Comparison of ENCODE assay signal across 19 cellular contexts in the genomic region with DNA sequence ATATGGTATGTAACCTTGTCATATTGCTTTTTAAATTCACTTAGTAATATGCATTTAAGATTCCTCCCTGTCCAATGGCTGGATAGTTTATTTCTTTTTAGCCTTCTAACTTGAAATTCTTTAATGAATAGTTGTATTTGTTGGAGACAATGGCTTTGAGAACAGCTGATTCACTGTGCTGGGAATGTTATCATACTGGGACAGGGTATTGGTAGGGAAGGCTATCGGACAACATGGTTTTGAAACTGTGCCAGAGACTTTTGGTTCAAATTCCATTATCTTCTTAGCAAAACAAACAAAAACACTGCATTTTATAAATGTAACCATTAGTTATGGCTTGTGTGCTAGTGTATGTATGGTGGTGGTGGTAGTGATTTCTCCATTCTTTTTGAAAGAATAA.
A peak's percentile ranks its signal among the peaks of the same experiment; 100 is the strongest.
DNase-seq lines count a peak whose midpoint lies in the region; ATAC-seq and TF ChIP-seq lines count a peak whose summit lies in the region.
"Had no signal": no experiment of that assay in that cellular context is flagged by ENCODE, and none has a peak within 500 bp of the region (broad histone marks: within the 10 kb centered on the region; RNA-seq: fewer than 3 reads in every experiment).

No MANE protein-coding gene starts in this region.

- peaks cover 12% of the 10 kb centered on the region for H3K9me3 Mint-ChIP-seq in activated CD4-positive, alpha-beta memory T cell treated with anti-CD3 and anti-CD28 coated beads, Interleukin-2, amount 10 ng/mL, durations not matched to agents 7 days and 5 days

- H3K4me3 ChIP-seq in AG10803 (ENCODE audit: low read length) (no peak overlapping the region), cardiac fibroblast (replicated peaks in 1 of 2; ENCODE audit: low read depth in 2 of 2, low read length in 2 of 2) (no peak overlapping the region)
- H3K4me3 ChIP-seq: body of pancreas, GM12878, SK-N-MC, suprapubic skin had no signal

- no peaks in the 10 kb centered on the region for H3K4me1 Mint-ChIP-seq in activated CD4-positive, alpha-beta memory T cell treated with anti-CD3 and anti-CD28 coated beads, Interleukin-2, amount 10 ng/mL, durations not matched to agents 7 days and 5 days
- H3K4me1 Mint-ChIP-seq: activated CD4-positive, alpha-beta T cell treated with anti-CD3 and anti-CD28 coated beads for 36 hours had no signal

- POLR2A ChIA-PET in activated CD4-positive, alpha-beta memory T cell treated with anti-CD3 and anti-CD28 coated beads, Interleukin-2, amount 10 ng/mL, durations not matched to agents 7 days and 5 days (lab: Charles Lee) = no interaction called here

- ATAC-seq in HG03175 (IDR thresholded peaks at IDR 0.05; ENCODE audit: unreplicated experiment) (no peak), GM21737 (IDR thresholded peaks at IDR 0.05; ENCODE audit: unreplicated experiment) (no peak)
- ATAC-seq: activated CD4-positive, alpha-beta T cell treated with anti-CD3 and anti-CD28 coated beads for 36 hours; body of pancreas; GM12878; sciatic nerve had no signal

- CTCF ChIA-PET in activated CD4-positive, alpha-beta memory T cell treated with anti-CD3 and anti-CD28 coated beads, Interleukin-2, amount 10 ng/mL, durations not matched to agents 7 days and 5 days (lab: Charles Lee) = no interaction called here

- no peak for TF ChIP-seq CTCF in AG10803 (conservative IDR thresholded peaks at IDR 0.05; ENCODE audit: low read length)
- TF ChIP-seq CTCF in cardiac fibroblast (IDR thresholded peaks at IDR 0.05; ENCODE audit: low read depth, low read length) = no peak

- no peak overlapping the region for H3K27ac Mint-ChIP-seq in activated CD4-positive, alpha-beta memory T cell treated with anti-CD3 and anti-CD28 coated beads, Interleukin-2, amount 10 ng/mL, durations not matched to agents 7 days and 5 days
- H3K27ac Mint-ChIP-seq: activated CD4-positive, alpha-beta T cell treated with anti-CD3 and anti-CD28 coated beads for 36 hours had no signal

- peak; percentile 56 for DNase-seq in AG10803 (ENCODE audit: low read depth)
- DNase-seq in M059J (ENCODE audit: low read depth) = peak; percentile 72
- peak; percentile 53 to 54 for DNase-seq in cardiac fibroblast (ENCODE audit: low read depth in 2 of 2)
- peak; percentile 38 for DNase-seq in myocyte (ENCODE audit: low read depth)
- no peak for DNase-seq in activated CD4-positive, alpha-beta memory T cell treated with anti-CD3 and anti-CD28 coated beads, Interleukin-2, amount 10 ng/mL, durations not matched to agents 7 days and 5 days
- DNase-seq in HK-2 (ENCODE audit: unreplicated experiment) = no peak
- DNase-seq: activated CD4-positive, alpha-beta T cell treated with anti-CD3 and anti-CD28 coated beads for 36 hours; activated naive CD4-positive, alpha-beta T cell; body of pancreas; NCI-H1092; NCI-H2107; NCI-H69; stimulated activated CD4-positive, alpha-beta T cell treated with anti-CD3 and anti-CD28 coated beads, Interleukin-4, amount 100 ng/mL, for 1 hour had no signal

- no peak overlapping the region for H3K4me3 Mint-ChIP-seq in activated CD4-positive, alpha-beta memory T cell treated with anti-CD3 and anti-CD28 coated beads, Interleukin-2, amount 10 ng/mL, durations not matched to agents 7 days and 5 days
- H3K4me3 Mint-ChIP-seq: activated CD4-positive, alpha-beta T cell treated with anti-CD3 and anti-CD28 coated beads for 36 hours had no signal

- H3K36me3 Mint-ChIP-seq in activated CD4-positive, alpha-beta memory T cell treated with anti-CD3 and anti-CD28 coated beads, Interleukin-2, amount 10 ng/mL, durations not matched to agents 7 days and 5 days (ENCODE audit: low read depth) = no peaks in the 10 kb centered on the region

- H3K27me3 Mint-ChIP-seq in activated CD4-positive, alpha-beta memory T cell treated with anti-CD3 and anti-CD28 coated beads, Interleukin-2, amount 10 ng/mL, durations not matched to agents 7 days and 5 days = no peaks in the 10 kb centered on the region
- H3K27me3 Mint-ChIP-seq: activated CD4-positive, alpha-beta T cell treated with anti-CD3 and anti-CD28 coated beads for 36 hours had no signal

Comparison
In these comparisons a context has a peak if more than half of its experiments do, and no peak if none do; other contexts are left out.
1. DNase-seq: peak in AG10803 (single experiment), M059J (single experiment), cardiac fibroblast (2 of 2) and myocyte (single experiment); none in activated CD4-positive, alpha-beta memory T cell treated with anti-CD3 and anti-CD28 coated beads, Interleukin-2, amount 10 ng/mL, durations not matched to agents 7 days and 5 days (single experiment) and HK-2 (single experiment).